ENCODE assay signal across 1 cellular context in the genomic region with DNA sequence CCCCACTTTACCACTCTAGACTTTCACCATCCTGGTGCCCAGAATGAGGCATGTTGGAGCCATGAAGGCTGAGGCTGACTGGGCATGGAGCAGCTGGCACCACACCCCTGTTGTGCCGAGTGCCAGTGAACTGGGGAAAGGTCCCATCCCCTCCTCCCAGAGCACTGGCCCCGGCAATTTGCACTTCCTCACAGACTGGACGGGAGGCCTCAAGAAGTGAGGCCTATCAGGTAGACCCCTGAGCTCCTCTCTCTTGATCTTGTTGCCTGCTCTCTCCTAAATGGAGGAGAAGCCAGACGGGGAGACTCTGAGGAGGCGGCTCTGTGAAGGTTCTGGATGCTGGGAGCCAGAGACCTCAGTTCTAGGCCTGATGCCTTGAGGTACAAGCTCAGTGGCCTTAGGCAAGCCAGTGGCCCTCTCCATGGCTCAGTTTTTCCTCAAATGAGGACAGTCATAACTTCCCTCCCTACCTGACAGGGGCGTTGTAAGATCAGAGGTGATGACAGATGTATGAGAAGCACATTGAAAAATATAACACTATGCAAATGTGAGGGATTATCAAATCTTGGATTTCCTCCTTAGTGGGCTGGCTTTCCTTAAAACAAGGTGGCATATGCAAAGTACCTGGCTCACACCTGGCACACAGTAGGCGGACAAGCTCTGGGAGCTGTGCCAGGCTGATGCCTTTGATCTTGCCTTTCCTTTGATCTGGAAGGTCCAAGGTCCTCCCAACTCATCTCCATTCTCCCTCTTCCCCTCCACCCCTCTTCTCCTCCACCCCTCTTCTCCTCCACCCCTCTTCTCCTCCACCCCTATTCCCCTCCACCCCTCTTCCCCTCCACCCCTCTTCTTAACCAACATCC.
TF ChIP-seq lines count a peak whose summit lies in the region.

No MANE protein-coding gene starts in this region.

TF ChIP-seq in K562, 482 proteins besides CTCF, POLR2A, EP300 and RAD21:
- TF ChIP-seq, protein P1, sequence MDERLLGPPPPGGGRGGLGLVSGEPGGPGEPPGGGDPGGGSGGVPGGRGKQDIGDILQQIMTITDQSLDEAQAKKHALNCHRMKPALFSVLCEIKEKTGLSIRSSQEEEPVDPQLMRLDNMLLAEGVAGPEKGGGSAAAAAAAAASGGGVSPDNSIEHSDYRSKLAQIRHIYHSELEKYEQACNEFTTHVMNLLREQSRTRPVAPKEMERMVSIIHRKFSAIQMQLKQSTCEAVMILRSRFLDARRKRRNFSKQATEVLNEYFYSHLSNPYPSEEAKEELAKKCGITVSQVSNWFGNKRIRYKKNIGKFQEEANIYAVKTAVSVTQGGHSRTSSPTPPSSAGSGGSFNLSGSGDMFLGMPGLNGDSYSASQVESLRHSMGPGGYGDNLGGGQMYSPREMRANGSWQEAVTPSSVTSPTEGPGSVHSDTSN (CRISPR knock-in tag; IDR thresholded peaks at IDR 0.05; ENCODE audit: low read depth): no peak
- TF ChIP-seq, protein P1 (tag; conservative IDR thresholded peaks at IDR 0.05; ENCODE audit: low read depth): peak; percentile 45; the same call in 1 of the 2 replicates
- no peak for TF ChIP-seq KAT8 (IDR thresholded peaks at IDR 0.05; ENCODE audit: low read depth)
- peak; percentile 59; the same call in 1 of the 2 replicates for TF ChIP-seq ZKSCAN1 (IDR thresholded peaks at IDR 0.05; ENCODE audit: low read depth, low read length)
- no peak for TF ChIP-seq MCM5 (IDR thresholded peaks at IDR 0.05; ENCODE audit: low read depth)
- TF ChIP-seq MEIS2 (IDR thresholded peaks at IDR 0.05; ENCODE audit: partially characterized antibody): peak; percentile 73
- TF ChIP-seq CEBPB (tag; IDR thresholded peaks at IDR 0.05): no peak
- no peak for TF ChIP-seq FIP1L1 (IDR thresholded peaks at IDR 0.05; ENCODE audit: low read depth, low read length, poor library complexity, severe bottlenecking)
- TF ChIP-seq TOE1 (IDR thresholded peaks at IDR 0.05; ENCODE audit: borderline replicate concordance): no peak
- no peak for TF ChIP-seq TOE1 (CRISPR knock-in tag; IDR thresholded peaks at IDR 0.05; ENCODE audit: borderline replicate concordance, low read depth)
- TF ChIP-seq BRD9 (IDR thresholded peaks at IDR 0.05; ENCODE audit: low read depth, partially characterized antibody): no peak
- 0 out of 2 replicates have a peak, but pooled peaks have one; percentile 36 for TF ChIP-seq LEF1 (IDR thresholded peaks at IDR 0.05)
- no peak for TF ChIP-seq THRAP3 (IDR thresholded peaks at IDR 0.05; ENCODE audit: borderline replicate concordance)
- TF ChIP-seq, protein P2, sequence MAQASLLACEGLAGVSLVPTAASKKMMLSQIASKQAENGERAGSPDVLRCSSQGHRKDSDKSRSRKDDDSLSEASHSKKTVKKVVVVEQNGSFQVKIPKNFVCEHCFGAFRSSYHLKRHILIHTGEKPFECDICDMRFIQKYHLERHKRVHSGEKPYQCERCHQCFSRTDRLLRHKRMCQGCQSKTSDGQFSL (CRISPR knock-in tag; IDR thresholded peaks at IDR 0.05): no peak
- TF ChIP-seq, protein P2 (tag; IDR thresholded peaks at IDR 0.05): peak in 1 of 2 experiments; percentile 30; a peak in 1 of 4 replicates
- TF ChIP-seq ZNF655 (CRISPR knock-in tag; IDR thresholded peaks at IDR 0.05): no peak
